In the genomic region with DNA sequence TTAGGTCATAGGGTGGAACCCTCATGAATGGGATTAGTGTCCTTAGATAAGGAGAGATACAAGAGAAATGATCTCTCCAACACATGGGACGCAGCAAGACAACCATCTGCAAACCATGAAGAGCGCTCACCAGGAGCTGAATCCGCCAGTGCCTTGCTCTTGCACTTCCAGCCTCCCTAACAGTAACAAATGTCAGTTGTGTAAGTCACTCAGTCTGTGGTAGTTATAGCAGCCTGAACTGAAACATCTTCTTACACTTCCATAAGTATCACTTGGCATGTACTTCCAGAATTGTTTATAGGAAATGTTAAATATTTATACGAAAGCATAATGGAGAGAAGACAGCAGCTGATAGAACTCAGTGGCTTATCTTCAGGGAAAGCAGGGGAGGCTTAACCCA, we compare ENCODE assay signal across 17 cellular contexts.
"Had no signal": no experiment of that assay in that cellular context is flagged by ENCODE, and none has a peak within 500 bp of the region (broad histone marks: within the 10 kb centered on the region; RNA-seq: fewer than 3 reads in every experiment).

No MANE protein-coding gene starts in this region.

- ATAC-seq: activated CD4-positive, CD25-positive, alpha-beta regulatory T cell treated with anti-CD3 and anti-CD28 coated beads, Interleukin-2, amount 50 U/mL, for 24 hours; activated naive CD8-positive, alpha-beta T cell treated with anti-CD3 and anti-CD28 coated beads, Interleukin-2, amount 50 U/mL, for 24 hours; foreskin keratinocyte; sciatic nerve had no signal

- H3K4me3 ChIP-seq: coronary artery, spleen had no signal

- H3K27ac ChIP-seq: coronary artery, spleen had no signal

- H3K27me3 ChIP-seq: foreskin keratinocyte had no signal

- H3K9me3 ChIP-seq: spleen had no signal

- DNase-seq: activated CD8-positive, alpha-beta memory T cell treated with anti-CD3 and anti-CD28 coated beads for 24 hours; activated CD8-positive, alpha-beta memory T cell treated with anti-CD3 and anti-CD28 coated beads, Interleukin-2, amount 50 U/mL, for 48 hours; activated effector memory CD4-positive, alpha-beta T cell treated with Interleukin-2 at 50 U/mL for 16 hours; activated naive CD4-positive, alpha-beta T cell treated with anti-CD3 and anti-CD28 coated beads, Interleukin-2, amount 10 ng/mL, durations not matched to agents 7 days and 5 days; activated naive CD8-positive, alpha-beta T cell treated with anti-CD3 and anti-CD28 coated beads, Interleukin-2, amount 50 U/mL, for 24 hours; activated T-cell treated with anti-CD3 and anti-CD28 coated beads, Interleukin-2, amount 50 U/mL, for 48 hours; anterior cingulate cortex; foreskin keratinocyte; glutamatergic neuron; nephron progenitor cell; nucleus accumbens; spleen; stimulated activated naive CD4-positive, alpha-beta T cell; T-helper 9 cell had no signal
